1 cellular context compared by ENCODE assay signal in genomic region chr4:162891788-162892707, GRCh38.
TF ChIP-seq lines count a peak whose summit lies in the region.

No MANE protein-coding gene starts in this region.

TF ChIP-seq in GM12878, 131 proteins besides CTCF, POLR2A, EP300 and RAD21 (continued from another document and continues in another):
- TF ChIP-seq EED (IDR thresholded peaks at IDR 0.05; ENCODE audit: low read depth) (no peak), USF2 (IDR thresholded peaks at IDR 0.05; ENCODE audit: borderline replicate concordance, low read depth, low read length) (no peak), IRF3 (IDR thresholded peaks at IDR 0.05) (no peak), NR2C2 (IDR thresholded peaks at IDR 0.05; ENCODE audit: borderline replicate concordance, control insufficient read depth, insufficient read length, low read depth) (no peak), JUNB (IDR thresholded peaks at IDR 0.05) (peak; percentile 89), BHLHE40 (IDR thresholded peaks at IDR 0.05; ENCODE audit: borderline replicate concordance in 1 of 2, low read depth in 2 of 2, low read length in 1 of 2) (peak; percentile 45 to 66; a peak in 3 of 4 replicates), BRCA1 (IDR thresholded peaks at IDR 0.05; ENCODE audit: low read depth, low read length) (no peak), CBFB (IDR thresholded peaks at IDR 0.05; ENCODE audit: low read depth) (peak; percentile 90), CHD1 (IDR thresholded peaks at IDR 0.05; ENCODE audit: low read depth, low read length) (no peak), USF1 (IDR thresholded peaks at IDR 0.05; ENCODE audit: borderline replicate concordance, extremely low read length, insufficient read depth, low read depth, low read length) (no peak), RCOR1 (conservative IDR thresholded peaks at IDR 0.05; ENCODE audit: low read depth, low read length) (peak; percentile 89; the same call in 1 of the 2 replicates), HCFC1 (IDR thresholded peaks at IDR 0.05; ENCODE audit: low read length) (no peak), TCF3 (IDR thresholded peaks at IDR 0.05; ENCODE audit: borderline replicate concordance, insufficient read depth, low read depth, low read length) (no peak), SP1 (IDR thresholded peaks at IDR 0.05; ENCODE audit: low read depth, low read length) (no peak), FOXM1 (IDR thresholded peaks at IDR 0.05; ENCODE audit: low read depth, low read length) (peak; percentile 86), WRNIP1 (IDR thresholded peaks at IDR 0.05; ENCODE audit: borderline replicate concordance, low read depth, low read length) (no peak), ZNF384 (IDR thresholded peaks at IDR 0.05; ENCODE audit: borderline replicate concordance, low read depth, low read length) (peak; percentile 97), MEF2A (IDR thresholded peaks at IDR 0.05; ENCODE audit: insufficient read depth, low read depth, low read length) (0 out of 2 replicates have a peak, but pooled peaks have one; percentile 72), SRF (IDR thresholded peaks at IDR 0.05; ENCODE audit: low read depth in 2 of 2, low read length in 2 of 2) (no peak), NRF1 (conservative IDR thresholded peaks at IDR 0.05; ENCODE audit: low read depth, low read length) (no peak), SKIL (IDR thresholded peaks at IDR 0.05; ENCODE audit: low read depth, poor library complexity, severe bottlenecking) (peak; percentile 74), CHD2 (IDR thresholded peaks at IDR 0.05; ENCODE audit: borderline replicate concordance, low read depth, low read length) (0 out of 2 replicates have a peak, but pooled peaks have one; percentile 20), POLR2AphosphoS2 (IDR thresholded peaks at IDR 0.05; ENCODE audit: low read depth, low read length) (no peak), MTA2 (IDR thresholded peaks at IDR 0.05; ENCODE audit: low read depth) (peak; percentile 95), PAX5 (IDR thresholded peaks at IDR 0.05; ENCODE audit: borderline replicate concordance, low read depth, low read length) (peak; percentile 88), ETV6 (conservative IDR thresholded peaks at IDR 0.05 in 1 of 2, IDR thresholded peaks at IDR 0.05 in 1 of 2; ENCODE audit: borderline replicate concordance in 1 of 2, low read depth in 1 of 2) (peak in 1 of 2 experiments; percentile 48; a peak in 1 of 4 replicates), TCF7 (IDR thresholded peaks at IDR 0.05; ENCODE audit: borderline replicate concordance) (peak; percentile 58; the same call in 1 of the 2 replicates), CREB1 (IDR thresholded peaks at IDR 0.05; ENCODE audit: low read depth) (0 out of 2 replicates have a peak, but pooled peaks have one; percentile 29), RUNX3 (IDR thresholded peaks at IDR 0.05; ENCODE audit: low read length) (peak; percentile 100), SMC3 (IDR thresholded peaks at IDR 0.05; ENCODE audit: borderline replicate concordance, low read length) (no peak), KLF5 (IDR thresholded peaks at IDR 0.05; ENCODE audit: partially characterized antibody) (no peak), E2F8 (IDR thresholded peaks at IDR 0.05; ENCODE audit: low read depth, partially characterized antibody) (no peak), RFX5 (IDR thresholded peaks at IDR 0.05; ENCODE audit: low read depth, low read length) (no peak), JUND (IDR thresholded peaks at IDR 0.05; ENCODE audit: low read depth, low read length) (peak; percentile 74; the same call in 1 of the 2 replicates), SUZ12 (IDR thresholded peaks at IDR 0.05; ENCODE audit: unreplicated experiment) (no peak), ZNF622 (IDR thresholded peaks at IDR 0.05) (no peak), ZBTB11 (CRISPR knock-in tag; IDR thresholded peaks at IDR 0.05) (no peak), IKZF1 (conservative IDR thresholded peaks at IDR 0.05) (peak; percentile 68), ZSCAN29 (IDR thresholded peaks at IDR 0.05) (no peak), ZNF207 (IDR thresholded peaks at IDR 0.05; ENCODE audit: borderline replicate concordance) (no peak), EZH2 (IDR thresholded peaks at IDR 0.05; ENCODE audit: borderline replicate concordance, control insufficient read depth, low read depth, low read length) (no peak)
- TF ChIP-seq, protein P1, sequence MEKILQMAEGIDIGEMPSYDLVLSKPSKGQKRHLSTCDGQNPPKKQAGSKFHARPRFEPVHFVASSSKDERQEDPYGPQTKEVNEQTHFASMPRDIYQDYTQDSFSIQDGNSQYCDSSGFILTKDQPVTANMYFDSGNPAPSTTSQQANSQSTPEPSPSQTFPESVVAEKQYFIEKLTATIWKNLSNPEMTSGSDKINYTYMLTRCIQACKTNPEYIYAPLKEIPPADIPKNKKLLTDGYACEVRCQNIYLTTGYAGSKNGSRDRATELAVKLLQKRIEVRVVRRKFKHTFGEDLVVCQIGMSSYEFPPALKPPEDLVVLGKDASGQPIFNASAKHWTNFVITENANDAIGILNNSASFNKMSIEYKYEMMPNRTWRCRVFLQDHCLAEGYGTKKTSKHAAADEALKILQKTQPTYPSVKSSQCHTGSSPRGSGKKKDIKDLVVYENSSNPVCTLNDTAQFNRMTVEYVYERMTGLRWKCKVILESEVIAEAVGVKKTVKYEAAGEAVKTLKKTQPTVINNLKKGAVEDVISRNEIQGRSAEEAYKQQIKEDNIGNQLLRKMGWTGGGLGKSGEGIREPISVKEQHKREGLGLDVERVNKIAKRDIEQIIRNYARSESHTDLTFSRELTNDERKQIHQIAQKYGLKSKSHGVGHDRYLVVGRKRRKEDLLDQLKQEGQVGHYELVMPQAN (conservative IDR thresholded peaks at IDR 0.05): no peak
- TF ChIP-seq, protein P2, sequence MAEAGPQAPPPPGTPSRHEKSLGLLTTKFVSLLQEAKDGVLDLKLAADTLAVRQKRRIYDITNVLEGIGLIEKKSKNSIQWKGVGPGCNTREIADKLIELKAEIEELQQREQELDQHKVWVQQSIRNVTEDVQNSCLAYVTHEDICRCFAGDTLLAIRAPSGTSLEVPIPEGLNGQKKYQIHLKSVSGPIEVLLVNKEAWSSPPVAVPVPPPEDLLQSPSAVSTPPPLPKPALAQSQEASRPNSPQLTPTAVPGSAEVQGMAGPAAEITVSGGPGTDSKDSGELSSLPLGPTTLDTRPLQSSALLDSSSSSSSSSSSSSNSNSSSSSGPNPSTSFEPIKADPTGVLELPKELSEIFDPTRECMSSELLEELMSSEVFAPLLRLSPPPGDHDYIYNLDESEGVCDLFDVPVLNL (IDR thresholded peaks at IDR 0.05; ENCODE audit: low read depth, low read length): no peak
- TF ChIP-seq, protein P3, sequence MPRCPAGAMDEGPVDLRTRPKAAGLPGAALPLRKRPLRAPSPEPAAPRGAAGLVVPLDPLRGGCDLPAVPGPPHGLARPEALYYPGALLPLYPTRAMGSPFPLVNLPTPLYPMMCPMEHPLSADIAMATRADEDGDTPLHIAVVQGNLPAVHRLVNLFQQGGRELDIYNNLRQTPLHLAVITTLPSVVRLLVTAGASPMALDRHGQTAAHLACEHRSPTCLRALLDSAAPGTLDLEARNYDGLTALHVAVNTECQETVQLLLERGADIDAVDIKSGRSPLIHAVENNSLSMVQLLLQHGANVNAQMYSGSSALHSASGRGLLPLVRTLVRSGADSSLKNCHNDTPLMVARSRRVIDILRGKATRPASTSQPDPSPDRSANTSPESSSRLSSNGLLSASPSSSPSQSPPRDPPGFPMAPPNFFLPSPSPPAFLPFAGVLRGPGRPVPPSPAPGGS (IDR thresholded peaks at IDR 0.05; ENCODE audit: borderline replicate concordance, insufficient read depth, low read depth, low read length, poor library complexity, severe bottlenecking): peak; percentile 65
- TF ChIP-seq, protein P4, sequence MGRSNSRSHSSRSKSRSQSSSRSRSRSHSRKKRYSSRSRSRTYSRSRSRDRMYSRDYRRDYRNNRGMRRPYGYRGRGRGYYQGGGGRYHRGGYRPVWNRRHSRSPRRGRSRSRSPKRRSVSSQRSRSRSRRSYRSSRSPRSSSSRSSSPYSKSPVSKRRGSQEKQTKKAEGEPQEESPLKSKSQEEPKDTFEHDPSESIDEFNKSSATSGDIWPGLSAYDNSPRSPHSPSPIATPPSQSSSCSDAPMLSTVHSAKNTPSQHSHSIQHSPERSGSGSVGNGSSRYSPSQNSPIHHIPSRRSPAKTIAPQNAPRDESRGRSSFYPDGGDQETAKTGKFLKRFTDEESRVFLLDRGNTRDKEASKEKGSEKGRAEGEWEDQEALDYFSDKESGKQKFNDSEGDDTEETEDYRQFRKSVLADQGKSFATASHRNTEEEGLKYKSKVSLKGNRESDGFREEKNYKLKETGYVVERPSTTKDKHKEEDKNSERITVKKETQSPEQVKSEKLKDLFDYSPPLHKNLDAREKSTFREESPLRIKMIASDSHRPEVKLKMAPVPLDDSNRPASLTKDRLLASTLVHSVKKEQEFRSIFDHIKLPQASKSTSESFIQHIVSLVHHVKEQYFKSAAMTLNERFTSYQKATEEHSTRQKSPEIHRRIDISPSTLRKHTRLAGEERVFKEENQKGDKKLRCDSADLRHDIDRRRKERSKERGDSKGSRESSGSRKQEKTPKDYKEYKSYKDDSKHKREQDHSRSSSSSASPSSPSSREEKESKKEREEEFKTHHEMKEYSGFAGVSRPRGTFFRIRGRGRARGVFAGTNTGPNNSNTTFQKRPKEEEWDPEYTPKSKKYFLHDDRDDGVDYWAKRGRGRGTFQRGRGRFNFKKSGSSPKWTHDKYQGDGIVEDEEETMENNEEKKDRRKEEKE (IDR thresholded peaks at IDR 0.05): no peak
